ENCODE assay signal across 18 cellular contexts in genomic region chr5:13408616-13409015, GRCh38.
"Had no signal": no experiment of that assay in that cellular context is flagged by ENCODE, and none has a peak within 500 bp of the region (broad histone marks: within the 10 kb centered on the region; RNA-seq: fewer than 3 reads in every experiment).

No MANE protein-coding gene starts in this region.

- H3K4me1 ChIP-seq: gastroesophageal sphincter, lower lobe of right lung, spleen, suprapubic skin had no signal

- H3K27me3 ChIP-seq: gastroesophageal sphincter, spleen, suprapubic skin had no signal

- H3K4me3 Mint-ChIP-seq: activated naive CD8-positive, alpha-beta T cell treated with anti-CD3 and anti-CD28 coated beads, Interleukin-2, amount 10 ng/mL, durations not matched to agents 7 days and 5 days; activated T-cell treated with anti-CD3 and anti-CD28 coated beads, Interleukin-2, amount 50 U/mL, for 72 hours; endodermal cell; mesothelial cell of epicardium; neural crest cell; stimulated activated naive CD8-positive, alpha-beta T cell treated with anti-CD3 and anti-CD28 coated beads, Interleukin-15, Interleukin-2, amounts not matched to agents 100 ng/mL and 50 ng/mL, for 24 hours; T-helper 17 cell; WTC11 had no signal

- DNase-seq: activated CD4-positive, alpha-beta T cell treated with anti-CD3 and anti-CD28 coated beads for 4 hours; activated CD8-positive, alpha-beta memory T cell treated with anti-CD3 and anti-CD28 coated beads, Interleukin-2, amount 50 U/mL, for 48 hours; activated naive CD8-positive, alpha-beta T cell treated with anti-CD3 and anti-CD28 coated beads, Interleukin-2, amount 10 ng/mL, durations not matched to agents 7 days and 5 days; activated T-cell treated with anti-CD3 and anti-CD28 coated beads, Interleukin-2, amount 50 U/mL, for 72 hours; anterior cingulate cortex; endodermal cell; left colon; lower lobe of right lung; spleen; T-helper 17 cell; trophoblast cell had no signal

- H3K4me1 Mint-ChIP-seq: activated naive CD8-positive, alpha-beta T cell treated with anti-CD3 and anti-CD28 coated beads, Interleukin-2, amount 10 ng/mL, durations not matched to agents 7 days and 5 days; mesothelial cell of epicardium; neural crest cell; T-helper 17 cell had no signal

- H3K27ac Mint-ChIP-seq: activated naive CD8-positive, alpha-beta T cell treated with anti-CD3 and anti-CD28 coated beads, Interleukin-2, amount 10 ng/mL, durations not matched to agents 7 days and 5 days; activated T-cell treated with anti-CD3 and anti-CD28 coated beads, Interleukin-2, amount 50 U/mL, for 72 hours; endodermal cell; mesothelial cell of epicardium; stimulated activated naive CD8-positive, alpha-beta T cell treated with anti-CD3 and anti-CD28 coated beads, Interleukin-15, Interleukin-2, amounts not matched to agents 100 ng/mL and 50 ng/mL, for 24 hours; T-helper 17 cell; WTC11 had no signal

- ATAC-seq: activated T-cell treated with anti-CD3 and anti-CD28 coated beads, Interleukin-2, amount 50 U/mL, for 72 hours; gastroesophageal sphincter; left colon; lower lobe of right lung; sciatic nerve; T-helper 17 cell; WTC11 had no signal

- H3K36me3 ChIP-seq: gastroesophageal sphincter, lower lobe of right lung, spleen, suprapubic skin had no signal

- H3K27me3 Mint-ChIP-seq: activated naive CD8-positive, alpha-beta T cell treated with anti-CD3 and anti-CD28 coated beads, Interleukin-2, amount 10 ng/mL, durations not matched to agents 7 days and 5 days; stimulated activated naive CD8-positive, alpha-beta T cell treated with anti-CD3 and anti-CD28 coated beads, Interleukin-15, Interleukin-2, amounts not matched to agents 100 ng/mL and 50 ng/mL, for 24 hours; T-helper 17 cell had no signal

- H3K36me3 Mint-ChIP-seq: activated naive CD8-positive, alpha-beta T cell treated with anti-CD3 and anti-CD28 coated beads, Interleukin-2, amount 10 ng/mL, durations not matched to agents 7 days and 5 days; mesothelial cell of epicardium; WTC11 had no signal

- H3K9me3 Mint-ChIP-seq: endodermal cell; mesothelial cell of epicardium; neural crest cell; stimulated activated naive CD8-positive, alpha-beta T cell treated with anti-CD3 and anti-CD28 coated beads, Interleukin-15, Interleukin-2, amounts not matched to agents 100 ng/mL and 50 ng/mL, for 24 hours; WTC11 had no signal

- H3K4me3 ChIP-seq: gastroesophageal sphincter, lower lobe of right lung, spleen, suprapubic skin had no signal

- H3K9me3 ChIP-seq: gastroesophageal sphincter, lower lobe of right lung, spleen, suprapubic skin had no signal

- H3K27ac ChIP-seq: gastroesophageal sphincter, lower lobe of right lung, spleen, suprapubic skin had no signal
